ENCODE assay signal across 1 cellular context in genomic region chr4:55458611-55459010, GRCh38.
TF ChIP-seq lines count a peak whose summit lies in the region.

No MANE protein-coding gene starts in this region.

TF ChIP-seq in HCT116, 20 proteins besides CTCF, POLR2A, EP300 and RAD21 (continued from another document):
- no peak for TF ChIP-seq SP1 (IDR thresholded peaks at IDR 0.05; ENCODE audit: low read depth)
